8 cellular contexts compared by ENCODE assay signal in genomic region chr4:7156273-7157139, GRCh38. TPM values are rescaled to one million over a fixed set of nuclear protein-coding genes. Genes with fewer than 3 reads are reported as not detected.
A peak's percentile ranks its signal among the peaks of the same experiment; 100 is the strongest.
DNase-seq lines count a peak whose midpoint lies in the region; ATAC-seq and TF ChIP-seq lines count a peak whose summit lies in the region.
"Had no signal": no experiment of that assay in that cellular context is flagged by ENCODE, and none has a peak within 500 bp of the region (broad histone marks: within the 10 kb centered on the region; RNA-seq: fewer than 3 reads in every experiment).

No MANE protein-coding gene starts in this region.

- no peak for DNase-seq in HCT116 (ENCODE audit: low read depth, low spot score)
- DNase-seq in astrocyte of the spinal cord (ENCODE audit: low read depth, low spot score), result no peak
- DNase-seq in iPS-NIHi11 (ENCODE audit: low spot score), result peak; percentile 71
- peak; percentile 63 to 79 for DNase-seq in suprapubic skin (ENCODE audit: low spot score in 2 of 2)
- no peak for DNase-seq in NK-92 treated with Interleukin-12 subunit alpha and Interleukin-12 subunit beta, amount 100 ng/mL, for 24 hours (lab: John Stamatoyannopoulos, UW)
- DNase-seq in NCI-H1436 treated with DMSO at 0.1 percent for 48 hours (lab: John Stamatoyannopoulos, UW), result no peak
- DNase-seq: NCI-H2081 treated with DMSO at 0.1 percent for 48 hours had no signal

- CTCF ChIA-PET in HCT116 (lab: Charles Lee), result interaction anchor here (0.6 to 0.9 kb wide), 3 partner anchors 20 to 1242 kb away, joined by 3 read pairs; no protein-coding TSS in a partner anchor

- POLR2A ChIA-PET in HCT116 (lab: Charles Lee), result no interaction called here

- no TSS peak for BruUV-seq in HCT116 (replicated peaks; lab: Mats Ljungman, UMichigan)

- 52% methylated on average over 19 of the region's 19 CpGs for WGBS in suprapubic skin

- TF ChIP-seq CTCF in HCT116 (IDR thresholded peaks at IDR 0.05 in 2 of 3, conservative IDR thresholded peaks at IDR 0.05 in 1 of 3; ENCODE audit: borderline replicate concordance in 1 of 3, insufficient read depth in 1 of 3, low read depth in 2 of 3, low read length in 2 of 3) (peak in 2 of 3 experiments; percentile 49 to 65; a peak in 4 of 6 replicates), astrocyte of the spinal cord (IDR thresholded peaks at IDR 0.05; ENCODE audit: low read depth, low read length) (peak; percentile 79), suprapubic skin (IDR thresholded peaks at IDR 0.05) (peak; percentile 21 to 87)

- H3K27me3 ChIP-seq in HCT116 (ENCODE audit: insufficient read depth, low read length) (peaks cover 3% of the 10 kb centered on the region; the same call in 1 of the 2 replicates), suprapubic skin (peaks cover 3% of the 10 kb centered on the region)

- intact Hi-C loops in HCT116 (cut with micrococcal nuclease), result no loop called here

- no peak overlapping the region for H3K4me3 ChIP-seq in HCT116 (replicated peaks in 1 of 2; ENCODE audit: low read depth in 1 of 2, low read length in 2 of 2)
- H3K4me3 ChIP-seq in astrocyte of the spinal cord (ENCODE audit: low read depth, low read length), result no peak overlapping the region
- H3K4me3 ChIP-seq in suprapubic skin, result no peak overlapping the region

- TF ChIP-seq EP300 in suprapubic skin (IDR thresholded peaks at IDR 0.05), result no peak

- no peak for TF ChIP-seq POLR2A in HCT116 (IDR thresholded peaks at IDR 0.05; ENCODE audit: borderline replicate concordance, extremely low read depth, insufficient read depth, insufficient read length)
- no peak for TF ChIP-seq POLR2A in suprapubic skin (IDR thresholded peaks at IDR 0.05)

- no peaks in the 10 kb centered on the region for H3K4me1 ChIP-seq in HCT116 (ENCODE audit: control insufficient read depth in 1 of 2, insufficient read depth in 2 of 2, low read length in 2 of 2)
- H3K4me1 ChIP-seq in suprapubic skin, result peaks cover 25% of the 10 kb centered on the region

- H4K20me1 ChIP-seq in HCT116 (ENCODE audit: insufficient read depth), result no peaks in the 10 kb centered on the region

- no peak overlapping the region for H3K9ac ChIP-seq in HCT116 (ENCODE audit: low read length)

- H3K79me2 ChIP-seq in HCT116 (ENCODE audit: insufficient read depth, low read length), result no peaks in the 10 kb centered on the region

- H3K36me3 ChIP-seq in HCT116 (ENCODE audit: control insufficient read depth in 1 of 2, insufficient read depth in 2 of 2, low read length in 2 of 2) (no peaks in the 10 kb centered on the region), suprapubic skin (no peaks in the 10 kb centered on the region)

- in situ Hi-C loops in astrocyte of the spinal cord (cut with HindIII; ENCODE audit: low sequenced_read_pairs), result no loop called here

- TF ChIP-seq RAD21 in HCT116 (IDR thresholded peaks at IDR 0.05; ENCODE audit: low read depth), result no peak

- H3K9me3 ChIP-seq in HCT116 (ENCODE audit: control insufficient read depth in 1 of 2, insufficient read depth in 1 of 2, low read depth in 1 of 2, low read length in 2 of 2) (no peaks in the 10 kb centered on the region), suprapubic skin (no peaks in the 10 kb centered on the region)

- no peak overlapping the region for H2AFZ ChIP-seq in HCT116 (ENCODE audit: low read depth, low read length, poor library complexity, severe bottlenecking)

- H3K4me2 ChIP-seq in HCT116 (ENCODE audit: low read length), result no peak overlapping the region

- RAD21 ChIA-PET in HCT116 (lab: Charles Lee; ENCODE audit: low non-redundant PET in 1 of 2, low total read pairs in 2 of 2, uncharacterized antibody in 2 of 2, unreplicated experiment in 2 of 2), result no interaction called here

- H3K27ac ChIP-seq in HCT116 (ENCODE audit: low read depth, low read length), result no peak overlapping the region
- no peak overlapping the region for H3K27ac ChIP-seq in suprapubic skin

- peak; percentile 84 for ATAC-seq in HCT116
- ATAC-seq in GM19395 (IDR thresholded peaks at IDR 0.05; ENCODE audit: unreplicated experiment), result no peak

- no peaks in the 10 kb centered on the region for H3K9me2 ChIP-seq in HCT116 (ENCODE audit: insufficient read depth)

TF ChIP-seq in HCT116, 20 proteins besides CTCF, POLR2A, EP300 and RAD21:
- TF ChIP-seq EZH2 (IDR thresholded peaks at IDR 0.05) (no peak), ZBTB33 (IDR thresholded peaks at IDR 0.05; ENCODE audit: extremely low read depth, insufficient replicate concordance, low read length) (no peak), YY1 (IDR thresholded peaks at IDR 0.05; ENCODE audit: extremely low read depth, insufficient replicate concordance, low read depth, low read length) (no peak), SP1 (IDR thresholded peaks at IDR 0.05; ENCODE audit: low read depth) (no peak), JUND (IDR thresholded peaks at IDR 0.05) (no peak), SRF (IDR thresholded peaks at IDR 0.05; ENCODE audit: low read depth) (no peak), FOSL1 (IDR thresholded peaks at IDR 0.05; ENCODE audit: low read depth) (no peak), SIN3A (IDR thresholded peaks at IDR 0.05; ENCODE audit: low read depth) (no peak), POLR2AphosphoS5 (IDR thresholded peaks at IDR 0.05; ENCODE audit: low read depth, low read length) (no peak), EZH2phosphoT487 (IDR thresholded peaks at IDR 0.05; ENCODE audit: borderline replicate concordance) (no peak), REST (IDR thresholded peaks at IDR 0.05; ENCODE audit: low read depth) (no peak), ZFX (IDR thresholded peaks at IDR 0.05) (no peak), TCF7L2 (IDR thresholded peaks at IDR 0.05; ENCODE audit: borderline replicate concordance, extremely low read depth, insufficient read depth, insufficient read length) (no peak), EGR1 (IDR thresholded peaks at IDR 0.05; ENCODE audit: low read depth) (no peak), CBX3 (IDR thresholded peaks at IDR 0.05; ENCODE audit: low read depth) (no peak), MAX (IDR thresholded peaks at IDR 0.05) (no peak), ELF1 (IDR thresholded peaks at IDR 0.05; ENCODE audit: borderline replicate concordance, low read depth) (no peak), ZNF274 (IDR thresholded peaks at IDR 0.05; ENCODE audit: low read depth, low read length) (no peak), CEBPB (IDR thresholded peaks at IDR 0.05; ENCODE audit: low read depth) (no peak)
- TF ChIP-seq, protein P1, sequence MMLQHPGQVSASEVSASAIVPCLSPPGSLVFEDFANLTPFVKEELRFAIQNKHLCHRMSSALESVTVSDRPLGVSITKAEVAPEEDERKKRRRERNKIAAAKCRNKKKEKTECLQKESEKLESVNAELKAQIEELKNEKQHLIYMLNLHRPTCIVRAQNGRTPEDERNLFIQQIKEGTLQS (IDR thresholded peaks at IDR 0.05), result no peak

RNA-seq across cellular contexts. Expression of gene SORCS2, which starts 35.8 kb away (rescaled TPM):
- total RNA-seq in HCT116 (2021; ENCODE audit: unreplicated experiment) (0.37 TPM), suprapubic skin (1 to 10 TPM in 3 of 4 donors, under 1 TPM in 1; 0.94 to 4.6 (median 1.3) TPM)
- 0.10 and 0.14 TPM in 2 replicates for polyA plus RNA-seq in HCT116 (2012)

Comparison
In these comparisons a context has a peak if more than half of its experiments do, and no peak if none do; other contexts are left out.
1. DNase-seq: peak in iPS-NIHi11 (single experiment) and suprapubic skin (2 of 2); none in HCT116 (single experiment), astrocyte of the spinal cord (single experiment), NK-92 treated with Interleukin-12 subunit alpha and Interleukin-12 subunit beta, amount 100 ng/mL, for 24 hours (single experiment) and NCI-H1436 treated with DMSO at 0.1 percent for 48 hours (single experiment).
2. Peak in every context shown above with its lines, with median percentiles within 50 percentile points of each other: CTCF ChIP-seq.